ENCODE assay signal across 23 cellular contexts in genomic region chr15:62594017-62594416, GRCh38.
DNase-seq lines count a peak whose midpoint lies in the region; ATAC-seq, FAIRE-seq and TF ChIP-seq lines count a peak whose summit lies in the region.
"Had no signal": no experiment of that assay in that cellular context is flagged by ENCODE, and none has a peak within 500 bp of the region (broad histone marks: within the 10 kb centered on the region; RNA-seq: fewer than 3 reads in every experiment).

No MANE protein-coding gene starts in this region.

- no peaks in the 10 kb centered on the region for H3K27me3 ChIP-seq in effector memory CD4-positive, alpha-beta T cell (replicated peaks; ENCODE audit: control insufficient read depth, insufficient read depth, low read length, poor library complexity, severe bottlenecking)
- H3K27me3 ChIP-seq: dorsolateral prefrontal cortex, left lung, SJCRH30, suprapubic skin had no signal

- TF ChIP-seq CTCF in A549 (IDR thresholded peaks at IDR 0.05) = no peak
- no peak for TF ChIP-seq CTCF in HEK293 (tag by site-specific recombination; IDR thresholded peaks at IDR 0.05)

- H3K4me1 ChIP-seq in A549 (peaks cover 29% of the 10 kb centered on the region), HEK293 (ENCODE audit: control insufficient read depth, insufficient read depth, low read length) (peaks cover 3% of the 10 kb centered on the region)
- no peaks in the 10 kb centered on the region for H3K4me1 ChIP-seq in effector memory CD4-positive, alpha-beta T cell (ENCODE audit: control insufficient read depth, insufficient read depth, low read length, poor library complexity, severe bottlenecking)
- H3K4me1 ChIP-seq: left lung had no signal

- 67% methylated on average over 3 of the region's 3 CpGs for WGBS in A549 (ENCODE audit: missing lambda C conversion rate)

- POLR2A ChIA-PET in A549 (lab: Yijun Ruan, JAX) (no interaction called here), HEK293 (lab: Yijun Ruan, JAX) (no interaction called here)

- TF ChIP-seq POLR2A in A549 (IDR thresholded peaks at IDR 0.05; ENCODE audit: low read length) = no peak

- no peak for TF ChIP-seq EP300 in A549 (IDR thresholded peaks at IDR 0.05)

- H3K27ac ChIP-seq in A549 (no peak overlapping the region), HEK293 (ENCODE audit: extremely low read depth, low read depth, low read length) (no peak overlapping the region)
- H3K27ac ChIP-seq in effector memory CD4-positive, alpha-beta T cell (ENCODE audit: insufficient read depth, low read length, poor library complexity, severe bottlenecking) = no peak overlapping the region
- H3K27ac ChIP-seq: dorsolateral prefrontal cortex, left lung, PC-9, SJCRH30, suprapubic skin had no signal

- TF ChIP-seq RAD21 in A549 (conservative IDR thresholded peaks at IDR 0.05 in 1 of 2, IDR thresholded peaks at IDR 0.05 in 1 of 2) = no peak

- no peaks in the 10 kb centered on the region for H3K36me3 ChIP-seq in HEK293 (ENCODE audit: control insufficient read depth in 2 of 2, insufficient read depth in 1 of 2, low read length in 2 of 2)
- no peaks in the 10 kb centered on the region for H3K36me3 ChIP-seq in effector memory CD4-positive, alpha-beta T cell (ENCODE audit: control insufficient read depth, insufficient read depth, low read length)
- H3K36me3 ChIP-seq: left lung, SJCRH30, suprapubic skin had no signal

- H3K4me3 ChIP-seq in A549 = no peak overlapping the region
- H3K4me3 ChIP-seq in HEK293 (ENCODE audit: low read depth, low read length) = no peak overlapping the region
- no peak overlapping the region for H3K4me3 ChIP-seq in effector memory CD4-positive, alpha-beta T cell (ENCODE audit: insufficient read depth, low read depth, low read length, poor library complexity, severe bottlenecking)
- H3K4me3 ChIP-seq: dorsolateral prefrontal cortex, left lung, PC-9, SJCRH30, smooth muscle cell, suprapubic skin had no signal

- H3K4me2 ChIP-seq in A549 = no peak overlapping the region
- H3K4me2 ChIP-seq: PC-9, smooth muscle cell had no signal

- ATAC-seq in A549 = no peak
- ATAC-seq in HG03439 (IDR thresholded peaks at IDR 0.05; ENCODE audit: unreplicated experiment) = no peak
- ATAC-seq: left lung; natural killer cell treated with Interleukin-12 subunit alpha and Interleukin-12 subunit beta and Interleukin-15 and Interleukin-18, amount 100 ng/mL, for 72 hours; T-cell had no signal

- no peaks in the 10 kb centered on the region for H3K9me3 ChIP-seq in A549
- H3K9me3 ChIP-seq in HEK293 (ENCODE audit: control insufficient read depth, insufficient read depth, low read depth, low read length) = no peaks in the 10 kb centered on the region
- no peaks in the 10 kb centered on the region for H3K9me3 ChIP-seq in effector memory CD4-positive, alpha-beta T cell (ENCODE audit: control insufficient read depth, low read length)
- H3K9me3 ChIP-seq: left lung, SJCRH30, suprapubic skin had no signal

- peak; percentile 49 for FAIRE-seq in A549 (lab: Jason Lieb, UNC)

- DNase-seq in A549 (ENCODE audit: low read depth in 1 of 2, low spot score in 1 of 2) (no peak), NCI-H69 (lab: John Stamatoyannopoulos, UW) (peak; percentile 20), glomerular visceral epithelial cell (ENCODE audit: extremely low spot score) (peak; percentile 11), middle frontal gyrus (ENCODE audit: extremely low spot score, low spot score) (no peak), DMS79 treated with DMSO at 0.1 percent for 48 hours (lab: John Stamatoyannopoulos, UW) (no peak)
- DNase-seq in effector memory CD4-positive, alpha-beta T cell = no peak
- DNase-seq: activated CD4-positive, alpha-beta memory T cell treated with anti-CD3 and anti-CD28 coated beads, Interleukin-2, amount 10 ng/mL, durations not matched to agents 7 days and 5 days; cerebellar nuclear complex; dorsolateral prefrontal cortex; EL; KG1; left lung; NCI-H1694 treated with DMSO at 0.1 percent for 48 hours; NCI-H2227 treated with DMSO at 0.1 percent for 48 hours; SJCRH30; stimulated activated CD4-positive, alpha-beta T cell treated with anti-CD3 and anti-CD28 coated beads, Interleukin-2, amount 100 ng/mL, for 24 hours; T-cell had no signal

- CTCF ChIA-PET in A549 (lab: Yijun Ruan, JAX) (interaction anchor here (0.9 to 1.2 kb wide), 2 partner anchors 10 to 153 kb away, joined by 3 read pairs; no protein-coding TSS in a partner anchor), HEK293 (lab: Yijun Ruan, JAX) (no interaction called here)

TF ChIP-seq in A549, 52 proteins besides CTCF, POLR2A, EP300 and RAD21:
- no peak for TF ChIP-seq TP53 (CRISPR knock-in tag; IDR thresholded peaks at IDR 0.05)
- TF ChIP-seq REST (IDR thresholded peaks at IDR 0.05) = no peak
- no peak for TF ChIP-seq ZSCAN20 (CRISPR knock-in tag; IDR thresholded peaks at IDR 0.05)
- no peak for TF ChIP-seq JUN (IDR thresholded peaks at IDR 0.05)
- TF ChIP-seq POLR2AphosphoS2 (conservative IDR thresholded peaks at IDR 0.05; ENCODE audit: low read length) = no peak
- TF ChIP-seq USF2 (IDR thresholded peaks at IDR 0.05) = no peak
- TF ChIP-seq PHF8 (IDR thresholded peaks at IDR 0.05; ENCODE audit: borderline replicate concordance, low read depth) = no peak

TF ChIP-seq in HEK293, 187 proteins besides CTCF, POLR2A, EP300 and RAD21 (continues in another document):
- no peak for TF ChIP-seq ZNF830 (tag by site-specific recombination; IDR thresholded peaks at IDR 0.05; ENCODE audit: low read depth)
- no peak for TF ChIP-seq ZNF223 (tag by site-specific recombination; IDR thresholded peaks at IDR 0.05)
- TF ChIP-seq ZNF600 (tag by site-specific recombination; IDR thresholded peaks at IDR 0.05) = 0 out of 2 replicates have a peak, but pooled peaks have one; percentile 30
- no peak for TF ChIP-seq ZNF580 (tag by site-specific recombination; IDR thresholded peaks at IDR 0.05)
- TF ChIP-seq ZNF341 (tag by site-specific recombination; IDR thresholded peaks at IDR 0.05; ENCODE audit: low read depth) = no peak
- no peak for TF ChIP-seq ZNF488 (tag by site-specific recombination; IDR thresholded peaks at IDR 0.05)
- no peak for TF ChIP-seq KLF1 (tag by site-specific recombination; IDR thresholded peaks at IDR 0.05)
- TF ChIP-seq ZNF248 (tag by site-specific recombination; IDR thresholded peaks at IDR 0.05) = no peak
- peak; percentile 80 for TF ChIP-seq FEZF1 (tag by site-specific recombination; IDR thresholded peaks at IDR 0.05)
- TF ChIP-seq PRDM1 (tag by site-specific recombination; IDR thresholded peaks at IDR 0.05) = no peak
- TF ChIP-seq ZNF707 (tag by site-specific recombination; IDR thresholded peaks at IDR 0.05) = no peak
- TF ChIP-seq ZSCAN30 (tag by site-specific recombination; IDR thresholded peaks at IDR 0.05) = no peak
- TF ChIP-seq GLIS1 (tag by site-specific recombination; IDR thresholded peaks at IDR 0.05) = peak; percentile 77
- no peak for TF ChIP-seq ZNF404 (tag by site-specific recombination; IDR thresholded peaks at IDR 0.05)
- TF ChIP-seq PRDM6 (tag by site-specific recombination; IDR thresholded peaks at IDR 0.05) = 0 out of 2 replicates have a peak, but pooled peaks have one; percentile 33
- TF ChIP-seq ZNF391 (tag by site-specific recombination; IDR thresholded peaks at IDR 0.05; ENCODE audit: borderline replicate concordance, low read depth) = no peak
- TF ChIP-seq ZNF561 (tag by site-specific recombination; IDR thresholded peaks at IDR 0.05; ENCODE audit: borderline replicate concordance) = peak; percentile 93
- TF ChIP-seq TCF7L2 (IDR thresholded peaks at IDR 0.05; ENCODE audit: borderline replicate concordance, low read depth, low read length) = no peak
- TF ChIP-seq ZBTB44 (tag by site-specific recombination; IDR thresholded peaks at IDR 0.05) = no peak
- no peak for TF ChIP-seq SCRT2 (tag by site-specific recombination; IDR thresholded peaks at IDR 0.05)
- TF ChIP-seq SP7 (tag by site-specific recombination; IDR thresholded peaks at IDR 0.05) = no peak
- 0 out of 2 replicates have a peak, but pooled peaks have one; percentile 48 for TF ChIP-seq BCL11A (tag by site-specific recombination; IDR thresholded peaks at IDR 0.05; ENCODE audit: low read depth)

Comparison
In these comparisons a context has a peak if more than half of its experiments do, and no peak if none do; other contexts are left out.
1. DNase-seq: peak in NCI-H69 (single experiment) and glomerular visceral epithelial cell (single experiment); none in A549 (0 of 2), effector memory CD4-positive, alpha-beta T cell (0 of 3), middle frontal gyrus (single experiment) and DMS79 treated with DMSO at 0.1 percent for 48 hours (single experiment).